Comparison of ENCODE assay signal across 15 cellular contexts in genomic region chr18:54957987-54958386, GRCh38. TPM values are rescaled to one million over a fixed set of nuclear protein-coding genes. Genes with fewer than 3 reads are reported as not detected.
DNase-seq lines count a peak whose midpoint lies in the region; ATAC-seq, FAIRE-seq and TF ChIP-seq lines count a peak whose summit lies in the region.
"Had no signal": no experiment of that assay in that cellular context is flagged by ENCODE, and none has a peak within 500 bp of the region (broad histone marks: within the 10 kb centered on the region; RNA-seq: fewer than 3 reads in every experiment).

No MANE protein-coding gene starts in this region.

- H3K9ac ChIP-seq in keratinocyte (ENCODE audit: control insufficient read depth, extremely low read depth, insufficient read depth, low read length), result no peak overlapping the region
- H3K9ac ChIP-seq: BLaER1 had no signal

- H3K36me3 ChIP-seq in keratinocyte (ENCODE audit: control insufficient read depth in 2 of 2, extremely low read depth in 1 of 2, insufficient read depth in 2 of 2, low read length in 2 of 2) (no peaks in the 10 kb centered on the region), gastrocnemius medialis (no peaks in the 10 kb centered on the region)
- H3K36me3 ChIP-seq: BLaER1 had no signal

- peak overlapping the region; percentile 19 for H2AFZ ChIP-seq in keratinocyte (ENCODE audit: control insufficient read depth, low read length)

- H3K4me1 ChIP-seq in keratinocyte (ENCODE audit: control insufficient read depth, extremely low read depth, insufficient read depth, low read length) (peaks cover 5% of the 10 kb centered on the region), gastrocnemius medialis (no peaks in the 10 kb centered on the region)
- H3K4me1 ChIP-seq: BLaER1 had no signal

- peak overlapping the region; percentile 27 for H3K4me2 ChIP-seq in keratinocyte (ENCODE audit: control insufficient read depth, extremely low read depth, insufficient read depth, low read depth, low read length)
- H3K4me2 ChIP-seq: BLaER1 had no signal

- H4K20me1 ChIP-seq in keratinocyte (ENCODE audit: control insufficient read depth, extremely low read depth, insufficient read depth, low read length), result no peaks in the 10 kb centered on the region
- H4K20me1 ChIP-seq: BLaER1 had no signal

- intact Hi-C loops in gastrocnemius medialis (cut with DNase I; ENCODE audit: low total_unique reads), result no loop called here

- H3K9me3 ChIP-seq in keratinocyte (ENCODE audit: control insufficient read depth, low read depth, low read length) (no peaks in the 10 kb centered on the region), gastrocnemius medialis (no peaks in the 10 kb centered on the region)

- TF ChIP-seq CTCF in astrocyte of the cerebellum (IDR thresholded peaks at IDR 0.05; ENCODE audit: low read depth, low read length, missing control alignments) (no peak), keratinocyte (optimal IDR thresholded peaks at IDR 0.05 in 1 of 3, IDR thresholded peaks at IDR 0.05 in 1 of 3, conservative IDR thresholded peaks at IDR 0.05 in 1 of 3; ENCODE audit: extremely low read depth in 1 of 3, insufficient read depth in 2 of 3, low read length in 3 of 3) (no peak), gastrocnemius medialis (IDR thresholded peaks at IDR 0.05 in 4 of 5, conservative IDR thresholded peaks at IDR 0.05 in 1 of 5) (no peak)

- no peak for TF ChIP-seq POLR2A in gastrocnemius medialis (IDR thresholded peaks at IDR 0.05)

- H3K4me3 ChIP-seq in astrocyte of the cerebellum (ENCODE audit: low read depth, low read length), result no peak overlapping the region
- no peak overlapping the region for H3K4me3 ChIP-seq in keratinocyte (ENCODE audit: control insufficient read depth in 2 of 3, extremely low read depth in 1 of 3, insufficient read depth in 2 of 3, low read depth in 1 of 3, low read length in 3 of 3)
- peak overlapping the region; percentile 16 to 50 (median 36) for H3K4me3 ChIP-seq in gastrocnemius medialis
- H3K4me3 ChIP-seq: BLaER1 had no signal

- dilution Hi-C loops in keratinocyte (cut with MboI; ENCODE audit: extremely low pct_ligation_motif_present, low sequenced_read_pairs), result no loop called here

- DNase-seq in ELR (ENCODE audit: low read depth), result peak; percentile 22
- peak; percentile 26 for DNase-seq in astrocyte of the cerebellum (ENCODE audit: low read depth)
- no peak for DNase-seq in keratinocyte (ENCODE audit: low read depth, low spot score)
- no peak for DNase-seq in gastrocnemius medialis
- DNase-seq in NCI-H2029 treated with DMSO at 0.1 percent for 48 hours (lab: John Stamatoyannopoulos, UW), result no peak
- DNase-seq: activated CD4-positive, alpha-beta T cell treated with anti-CD3 and anti-CD28 coated beads, Interleukin-2, amount 50 U/mL, for 4 hours; DND-41; NCI-H2227 treated with DMSO at 0.1 percent for 48 hours; OCI-M1; T-helper 17 cell had no signal

- no peak for FAIRE-seq in keratinocyte (lab: Jason Lieb, UNC)

- no peaks in the 10 kb centered on the region for H3K79me2 ChIP-seq in keratinocyte (ENCODE audit: control insufficient read depth, insufficient read depth, low read length)

- H3K27ac ChIP-seq in keratinocyte (ENCODE audit: control insufficient read depth, insufficient read depth, low read length) (no peak overlapping the region), gastrocnemius medialis (peak overlapping the region in 2 of 4 donors; percentile 32 to 39)
- H3K27ac ChIP-seq: BLaER1 had no signal

- H3K9me1 ChIP-seq in keratinocyte (ENCODE audit: control insufficient read depth, extremely low read depth, insufficient read depth, low read length), result no peaks in the 10 kb centered on the region

- H3K27me3 ChIP-seq in keratinocyte (ENCODE audit: control insufficient read depth, extremely low read depth, insufficient read depth, low read length), result no peaks in the 10 kb centered on the region
- H3K27me3 ChIP-seq in gastrocnemius medialis, result peaks cover 0 to 12% (median 9%) of the 10 kb centered on the region in 3 donors
- H3K27me3 ChIP-seq: BLaER1 had no signal

- ATAC-seq in gastrocnemius medialis (no peak), HG03280 (IDR thresholded peaks at IDR 0.05; ENCODE audit: unreplicated experiment) (no peak), HG03442 (IDR thresholded peaks at IDR 0.05; ENCODE audit: unreplicated experiment) (no peak), HG02571 (IDR thresholded peaks at IDR 0.05; ENCODE audit: unreplicated experiment) (no peak)
- ATAC-seq: T-helper 17 cell had no signal

- in situ Hi-C loops in astrocyte of the cerebellum (cut with HindIII; ENCODE audit: low sequenced_read_pairs), result no loop called here
- in situ Hi-C loops in gastrocnemius medialis (cut with MboI; ENCODE audit: low sequenced_read_pairs in 4 of 4), result loop anchor here in 1 of 4 donors (25.0 kb wide), 1 partner anchor 96 kb away; no protein-coding TSS in a partner anchor

RNA-seq across cellular contexts. Expression of gene CCDC68, which starts 1.3 kb away (rescaled TPM):
- 1.4 to 2.7 TPM (median 2.3 TPM) in 3 replicates for polyA plus RNA-seq in keratinocyte
- 0.85 TPM for polyA plus RNA-seq in keratinocyte (2011; ENCODE audit: low read depth)
- polyA plus RNA-seq in keratinocyte (2011; cell fraction: cytosol; rRNA removed), result 2.3 and 4.2 TPM in 2 replicates
- 2.7 TPM in 2 replicates for polyA plus RNA-seq in keratinocyte (2011; cell fraction: nucleus; rRNA removed)
- polyA plus RNA-seq in keratinocyte (2012; ENCODE audit: low replicate concordance), result 0.71 and 1.7 TPM in 2 replicates
- 0.23 to 1.3 TPM (median 0.56 TPM) in 3 replicates for polyA minus RNA-seq in keratinocyte
- 1.7 TPM for polyA minus RNA-seq in keratinocyte (2011; cell fraction: cytosol; rRNA and poly(A)+ RNA removed)
- 1.5 and 4.0 TPM in 2 replicates for polyA minus RNA-seq in keratinocyte (2011; cell fraction: nucleus; rRNA and poly(A)+ RNA removed)
- 1 to 10 TPM; 2.4 to 6.0 (median 4.5) TPM for total RNA-seq in gastrocnemius medialis
- total RNA-seq: H4, T-helper 17 cell had no signal

Comparison
In these comparisons a context has a peak if more than half of its experiments do, and no peak if none do; other contexts are left out.
1. DNase-seq: peak in ELR (single experiment) and astrocyte of the cerebellum (single experiment); none in keratinocyte (single experiment), gastrocnemius medialis (0 of 2) and NCI-H2029 treated with DMSO at 0.1 percent for 48 hours (single experiment).
2. H3K4me3 ChIP-seq: peak in gastrocnemius medialis (4 of 4); none in astrocyte of the cerebellum (single experiment) and keratinocyte (0 of 3).